25 cellular contexts compared by ENCODE assay signal in genomic region chr6:131828946-131829345, GRCh38. TPM values are rescaled to one million over a fixed set of nuclear protein-coding genes. Genes with fewer than 3 reads are reported as not detected.
DNase-seq lines count a peak whose midpoint lies in the region; ATAC-seq and TF ChIP-seq lines count a peak whose summit lies in the region.
"Had no signal": no experiment of that assay in that cellular context is flagged by ENCODE, and none has a peak within 500 bp of the region (broad histone marks: within the 10 kb centered on the region; RNA-seq: fewer than 3 reads in every experiment).

No MANE protein-coding gene starts in this region.

- H3K9me3 ChIP-seq in left ventricle myocardium inferior (replicated peaks) (no peaks in the 10 kb centered on the region), parathyroid adenoma (ENCODE audit: control insufficient read depth, low read length) (no peaks in the 10 kb centered on the region)
- H3K9me3 ChIP-seq: spleen had no signal

- H3K4me2 ChIP-seq in parathyroid adenoma (ENCODE audit: low read length): no peak overlapping the region
- H3K4me2 ChIP-seq: PC-9 had no signal

- H3K4me1 ChIP-seq in left ventricle myocardium inferior (peaks cover 11% of the 10 kb centered on the region), parathyroid adenoma (peaks cover 57% of the 10 kb centered on the region)
- H3K4me1 ChIP-seq: spleen had no signal

- H3K27me3 ChIP-seq in left ventricle myocardium inferior (ENCODE audit: low read depth) (no peaks in the 10 kb centered on the region), parathyroid adenoma (ENCODE audit: control insufficient read depth, insufficient read depth, low read length) (no peaks in the 10 kb centered on the region)
- H3K27me3 ChIP-seq: spleen had no signal

- no peaks in the 10 kb centered on the region for H3K36me3 ChIP-seq in left ventricle myocardium inferior
- no peaks in the 10 kb centered on the region for H3K36me3 ChIP-seq in parathyroid adenoma (ENCODE audit: control insufficient read depth, insufficient read depth, low read length)
- H3K36me3 ChIP-seq: spleen had no signal

- no peak for TF ChIP-seq CTCF in left ventricle myocardium inferior (IDR thresholded peaks at IDR 0.05; ENCODE audit: borderline replicate concordance)
- no peak for TF ChIP-seq CTCF in parathyroid adenoma (IDR thresholded peaks at IDR 0.05)

- H3K79me2 ChIP-seq in parathyroid adenoma: peaks cover 24% of the 10 kb centered on the region

- H3K4me3 ChIP-seq in left ventricle myocardium inferior: no peak overlapping the region
- H3K4me3 ChIP-seq in parathyroid adenoma (ENCODE audit: low read depth, low read length): no peak overlapping the region
- H3K4me3 ChIP-seq: PC-9, spleen had no signal

- ATAC-seq in Right ventricle myocardium inferior (no peak), GM21367 (IDR thresholded peaks at IDR 0.05; ENCODE audit: unreplicated experiment) (no peak), GM19455 (IDR thresholded peaks at IDR 0.05; ENCODE audit: unreplicated experiment) (no peak)
- ATAC-seq: left ventricle myocardium superior; naive thymus-derived CD8-positive, alpha-beta T cell had no signal

- H3K9ac ChIP-seq in parathyroid adenoma: no peak overlapping the region

- no peak for DNase-seq in left ventricle myocardium inferior
- no peak for DNase-seq in Right ventricle myocardium inferior (ENCODE audit: missing footprints)
- peak; percentile 33 for DNase-seq in dedifferentiated amniotic fluid mesenchymal stem cell (ENCODE audit: extremely low spot score)
- no peak for DNase-seq in Ammon's horn (ENCODE audit: low spot score)
- DNase-seq in DMS53 treated with DMSO at 0.1 percent for 48 hours (lab: John Stamatoyannopoulos, UW; ENCODE audit: unreplicated experiment): no peak
- DNase-seq: activated B cell treated with CpG ODN at 0.5 μM for 24 hours; activated CD4-positive, alpha-beta T cell treated with anti-CD3 and anti-CD28 coated beads, Interleukin-2, amount 50 U/mL, for 4 hours; activated naive CD4-positive, alpha-beta T cell treated with anti-CD3 and anti-CD28 coated beads for 36 hours; amygdala; CD4-positive, CD25-positive, alpha-beta regulatory T cell; IMR-90; left ventricle myocardium superior; naive thymus-derived CD8-positive, alpha-beta T cell; NCI-H1092; NCI-H187; NCI-H2171 treated with DMSO at 0.1 percent for 48 hours; NCI-H524; PC-9; retina; SIG-M5; spleen; T1000 had no signal

- intact Hi-C loops in left ventricle myocardium inferior (cut with micrococcal nuclease): no loop called here
- intact Hi-C loops in Right ventricle myocardium inferior (cut with DNase I): no loop called here

- H2AFZ ChIP-seq in parathyroid adenoma: no peak overlapping the region

- peak overlapping the region; percentile 30 for H3K27ac ChIP-seq in left ventricle myocardium inferior (replicated peaks)
- peak overlapping the region; percentile 90 for H3K27ac ChIP-seq in parathyroid adenoma
- H3K27ac ChIP-seq: PC-9 had no signal

RNA-seq across cellular contexts. Expression of gene ENPP1, which starts 21.1 kb away (rescaled TPM):
- total RNA-seq in left ventricle myocardium inferior (2.9 TPM), Right ventricle myocardium inferior (1.7 TPM)
- total RNA-seq: CD4-positive, CD25-positive, alpha-beta regulatory T cell had no signal
